ENCODE assay signal across 1 cellular context in the genomic region with DNA sequence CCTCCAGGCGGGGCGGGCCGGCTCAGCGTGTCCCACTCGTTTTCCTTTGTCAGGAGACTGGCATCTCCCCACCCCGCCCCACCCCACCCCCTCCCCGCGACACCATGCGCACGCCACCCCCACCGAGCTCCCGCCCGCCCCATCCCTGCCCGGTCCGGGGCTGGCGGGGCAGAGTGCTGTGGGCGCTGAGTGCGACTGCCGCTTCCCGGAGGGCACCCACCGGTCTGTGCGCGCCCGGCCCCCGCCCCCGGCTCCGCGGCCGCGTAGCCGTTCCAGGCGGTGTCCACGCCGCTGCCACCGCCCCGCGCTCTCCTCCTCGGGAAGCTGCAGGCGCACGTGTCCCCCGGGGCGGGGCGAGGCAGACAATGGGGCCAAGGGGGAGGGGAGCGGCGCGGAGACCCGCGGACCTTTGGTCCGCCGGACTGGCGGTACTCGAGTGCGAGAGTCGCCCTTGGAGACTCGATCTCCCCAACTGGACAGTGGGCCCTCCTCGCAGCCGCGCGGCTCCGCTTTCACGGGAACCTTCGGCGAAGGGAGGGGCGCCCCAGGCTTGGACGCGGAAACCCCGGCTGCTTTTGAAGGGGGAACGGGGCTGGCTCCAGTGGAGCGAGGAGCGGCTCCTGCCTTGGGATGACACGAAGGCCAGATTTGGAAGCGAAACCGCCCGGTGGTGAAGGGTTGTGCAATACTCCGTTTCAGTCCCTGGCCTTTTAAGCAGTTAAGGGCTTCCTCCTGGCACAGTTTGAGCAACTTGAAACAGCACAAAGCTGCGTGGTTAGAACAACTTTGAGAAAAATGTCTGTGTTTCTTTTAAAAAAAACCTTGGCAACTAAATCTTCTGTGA.
TF ChIP-seq lines count a peak whose summit lies in the region.

No MANE protein-coding gene starts in this region.

TF ChIP-seq in A549, 52 proteins besides CTCF, POLR2A, EP300 and RAD21 (continued from another document):
- TF ChIP-seq, protein P1, sequence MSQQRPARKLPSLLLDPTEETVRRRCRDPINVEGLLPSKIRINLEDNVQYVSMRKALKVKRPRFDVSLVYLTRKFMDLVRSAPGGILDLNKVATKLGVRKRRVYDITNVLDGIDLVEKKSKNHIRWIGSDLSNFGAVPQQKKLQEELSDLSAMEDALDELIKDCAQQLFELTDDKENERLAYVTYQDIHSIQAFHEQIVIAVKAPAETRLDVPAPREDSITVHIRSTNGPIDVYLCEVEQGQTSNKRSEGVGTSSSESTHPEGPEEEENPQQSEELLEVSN (IDR thresholded peaks at IDR 0.05; ENCODE audit: borderline replicate concordance, low read depth), result 0 out of 2 replicates have a peak, but pooled peaks have one; percentile 42
TF ChIP-seq in A549: peak in this region for 10.
